Comparison of ENCODE assay signal across 1 cellular context in the genomic region with DNA sequence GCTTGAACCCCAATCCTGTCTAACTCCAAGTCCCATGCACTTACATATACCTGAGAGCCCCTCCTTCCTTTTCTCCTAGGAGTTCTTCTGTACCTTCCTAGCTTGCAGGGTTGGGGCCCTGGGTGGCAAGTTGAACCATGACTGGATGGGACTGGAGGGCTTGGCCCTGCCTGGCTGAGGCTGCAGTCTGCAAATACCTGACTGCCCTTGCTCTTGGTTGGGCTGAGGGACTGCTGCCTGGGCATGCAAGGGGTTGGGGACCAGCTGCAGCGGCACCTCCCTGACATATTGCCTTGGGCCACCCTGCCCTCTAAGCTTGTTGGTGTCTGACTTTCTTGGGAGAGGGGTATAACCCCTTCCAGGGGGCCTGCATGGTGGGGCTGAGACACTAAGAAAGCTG.
TF ChIP-seq lines count a peak whose summit lies in the region.

No MANE protein-coding gene starts in this region.

TF ChIP-seq in GM23338, 12 proteins besides CTCF, POLR2A, EP300 and RAD21 (continued from another document):
- TF ChIP-seq, protein P1, sequence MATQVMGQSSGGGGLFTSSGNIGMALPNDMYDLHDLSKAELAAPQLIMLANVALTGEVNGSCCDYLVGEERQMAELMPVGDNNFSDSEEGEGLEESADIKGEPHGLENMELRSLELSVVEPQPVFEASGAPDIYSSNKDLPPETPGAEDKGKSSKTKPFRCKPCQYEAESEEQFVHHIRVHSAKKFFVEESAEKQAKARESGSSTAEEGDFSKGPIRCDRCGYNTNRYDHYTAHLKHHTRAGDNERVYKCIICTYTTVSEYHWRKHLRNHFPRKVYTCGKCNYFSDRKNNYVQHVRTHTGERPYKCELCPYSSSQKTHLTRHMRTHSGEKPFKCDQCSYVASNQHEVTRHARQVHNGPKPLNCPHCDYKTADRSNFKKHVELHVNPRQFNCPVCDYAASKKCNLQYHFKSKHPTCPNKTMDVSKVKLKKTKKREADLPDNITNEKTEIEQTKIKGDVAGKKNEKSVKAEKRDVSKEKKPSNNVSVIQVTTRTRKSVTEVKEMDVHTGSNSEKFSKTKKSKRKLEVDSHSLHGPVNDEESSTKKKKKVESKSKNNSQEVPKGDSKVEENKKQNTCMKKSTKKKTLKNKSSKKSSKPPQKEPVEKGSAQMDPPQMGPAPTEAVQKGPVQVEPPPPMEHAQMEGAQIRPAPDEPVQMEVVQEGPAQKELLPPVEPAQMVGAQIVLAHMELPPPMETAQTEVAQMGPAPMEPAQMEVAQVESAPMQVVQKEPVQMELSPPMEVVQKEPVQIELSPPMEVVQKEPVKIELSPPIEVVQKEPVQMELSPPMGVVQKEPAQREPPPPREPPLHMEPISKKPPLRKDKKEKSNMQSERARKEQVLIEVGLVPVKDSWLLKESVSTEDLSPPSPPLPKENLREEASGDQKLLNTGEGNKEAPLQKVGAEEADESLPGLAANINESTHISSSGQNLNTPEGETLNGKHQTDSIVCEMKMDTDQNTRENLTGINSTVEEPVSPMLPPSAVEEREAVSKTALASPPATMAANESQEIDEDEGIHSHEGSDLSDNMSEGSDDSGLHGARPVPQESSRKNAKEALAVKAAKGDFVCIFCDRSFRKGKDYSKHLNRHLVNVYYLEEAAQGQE (IDR thresholded peaks at IDR 0.05; ENCODE audit: unreplicated experiment) = no peak
- TF ChIP-seq ZNF114 (CRISPR knock-in tag; IDR thresholded peaks at IDR 0.05) (no peak), POLR2AphosphoS5 (IDR thresholded peaks at IDR 0.05; ENCODE audit: low read depth) (no peak), ZNF462 (CRISPR knock-in tag; IDR thresholded peaks at IDR 0.05) (no peak), EZH2 (IDR thresholded peaks at IDR 0.05; ENCODE audit: low read depth, unreplicated experiment) (no peak)
